Comparison of ENCODE assay signal across 8 cellular contexts in the genomic region with DNA sequence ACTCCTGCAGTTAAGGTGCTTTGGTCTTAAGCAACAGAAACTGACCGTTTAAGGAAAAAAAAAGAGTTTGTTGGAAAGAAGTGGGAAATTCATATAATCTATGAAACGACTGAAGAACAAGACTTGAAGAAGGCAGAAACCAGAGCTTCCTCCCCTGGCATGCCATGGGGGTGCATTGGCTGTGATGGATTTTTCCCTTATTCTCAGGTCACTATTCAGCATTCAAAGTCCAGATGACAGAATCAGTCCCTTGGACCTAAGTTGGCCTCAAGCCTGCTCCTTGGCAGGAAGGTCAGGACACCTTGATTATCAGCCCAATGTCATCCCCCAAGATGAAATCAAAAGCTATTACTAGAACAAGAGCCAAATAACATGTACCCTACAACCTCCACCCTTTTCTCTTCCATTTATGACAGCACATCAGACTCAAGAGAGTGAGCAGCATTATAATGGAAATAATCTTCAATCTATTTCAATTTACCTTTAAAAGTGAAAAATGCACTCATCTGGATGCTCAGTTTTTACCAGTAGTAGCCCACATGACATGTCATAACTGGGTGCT. TPM values are rescaled to one million over a fixed set of nuclear protein-coding genes. Genes with fewer than 3 reads are reported as not detected.
A peak's percentile ranks its signal among the peaks of the same experiment; 100 is the strongest.
DNase-seq lines count a peak whose midpoint lies in the region; ATAC-seq and TF ChIP-seq lines count a peak whose summit lies in the region.

No MANE protein-coding gene starts in this region.

- H3K4me2 ChIP-seq in Loucy (ENCODE audit: low read depth, low read length, poor library complexity, severe bottlenecking): peak overlapping the region; percentile 67

- H3K79me2 ChIP-seq in Loucy (ENCODE audit: insufficient read depth, low read length): no peaks in the 10 kb centered on the region

- H3K4me3 Mint-ChIP-seq in dendritic cell treated with granulocyte-macrophage colony-stimulating factor and Interleukin-4, amounts not matched to agents 40 ng/mL and 50 ng/mL, for 4 days: no peak overlapping the region
- peak overlapping the region; percentile 69 to 85 (median 81) for H3K4me3 Mint-ChIP-seq in nephron

- peak overlapping the region; percentile 84 for H3K27ac Mint-ChIP-seq in dendritic cell treated with granulocyte-macrophage colony-stimulating factor and Interleukin-4, amounts not matched to agents 40 ng/mL and 50 ng/mL, for 4 days
- peak overlapping the region; percentile 48 to 81 (median 56) for H3K27ac Mint-ChIP-seq in nephron

- H3K9me3 Mint-ChIP-seq in dendritic cell treated with granulocyte-macrophage colony-stimulating factor and Interleukin-4, amounts not matched to agents 40 ng/mL and 50 ng/mL, for 4 days: no peaks in the 10 kb centered on the region
- no peaks in the 10 kb centered on the region for H3K9me3 Mint-ChIP-seq in nephron

- no peaks in the 10 kb centered on the region for H3K36me3 Mint-ChIP-seq in dendritic cell treated with granulocyte-macrophage colony-stimulating factor and Interleukin-4, amounts not matched to agents 40 ng/mL and 50 ng/mL, for 4 days (ENCODE audit: low read depth)
- H3K36me3 Mint-ChIP-seq in nephron (ENCODE audit: low read depth): no peaks in the 10 kb centered on the region

- no TSS peak for BruUV-seq in A673 (replicated peaks; lab: Mats Ljungman, UMichigan)

- POLR2A ChIA-PET in A673 (lab: Charles Lee; ENCODE audit: low non-redundant PET): no interaction called here

- H2AFZ ChIP-seq in Loucy (ENCODE audit: low read length): no peak overlapping the region

- TF ChIP-seq CTCF in A673 (conservative IDR thresholded peaks at IDR 0.05; ENCODE audit: low read depth, low read length): no peak
- TF ChIP-seq CTCF in Loucy (conservative IDR thresholded peaks at IDR 0.05; ENCODE audit: low read length): no peak
- no peak for TF ChIP-seq CTCF in nephron (IDR thresholded peaks at IDR 0.05; ENCODE audit: unreplicated experiment in 3 of 3)

- intact Hi-C loops in A673 (cut with micrococcal nuclease; ENCODE audit: unreplicated experiment): no loop called here
- intact Hi-C loops in dendritic cell treated with granulocyte-macrophage colony-stimulating factor and Interleukin-4, amounts not matched to agents 40 ng/mL and 50 ng/mL, for 4 days (cut with micrococcal nuclease): no loop called here

- no peak overlapping the region for H3K9ac ChIP-seq in Loucy (ENCODE audit: low read depth, low read length, poor library complexity, severe bottlenecking)

- no peak for ATAC-seq in GM21723 (IDR thresholded peaks at IDR 0.05; ENCODE audit: unreplicated experiment)
- ATAC-seq in HG03460 (IDR thresholded peaks at IDR 0.05; ENCODE audit: unreplicated experiment): no peak
- ATAC-seq in GM21367 (IDR thresholded peaks at IDR 0.05; ENCODE audit: unreplicated experiment): no peak
- ATAC-seq in GM18858 (IDR thresholded peaks at IDR 0.05; ENCODE audit: unreplicated experiment): no peak

- no peak for DNase-seq in A673 (ENCODE audit: low spot score)

- no peaks in the 10 kb centered on the region for H3K9me2 ChIP-seq in Loucy (replicated peaks; ENCODE audit: low read depth, low read length)

- peaks cover 24% of the 10 kb centered on the region for H3K27me3 Mint-ChIP-seq in dendritic cell treated with granulocyte-macrophage colony-stimulating factor and Interleukin-4, amounts not matched to agents 40 ng/mL and 50 ng/mL, for 4 days
- H3K27me3 Mint-ChIP-seq in nephron (ENCODE audit: low read depth): peaks cover 10% of the 10 kb centered on the region

- H3K9me3 ChIP-seq in A673 (ENCODE audit: low read depth, low read length, poor library complexity, severe bottlenecking): no peaks in the 10 kb centered on the region
- no peaks in the 10 kb centered on the region for H3K9me3 ChIP-seq in Loucy (ENCODE audit: insufficient read depth, low read depth, low read length)

- CTCF ChIA-PET in A673 (lab: Charles Lee): no interaction called here

- H3K4me1 ChIP-seq in A673 (ENCODE audit: insufficient read depth, low read length, poor library complexity, severe bottlenecking) (peaks cover 5% of the 10 kb centered on the region), Loucy (ENCODE audit: insufficient read depth, low read length, poor library complexity, severe bottlenecking) (no peaks in the 10 kb centered on the region)

- H3K36me3 ChIP-seq in A673 (ENCODE audit: insufficient read depth, low read length, poor library complexity, severe bottlenecking): no peaks in the 10 kb centered on the region
- no peaks in the 10 kb centered on the region for H3K36me3 ChIP-seq in Loucy (ENCODE audit: insufficient read depth, low read length)

- H3K4me3 ChIP-seq in A673 (ENCODE audit: low read depth, low read length, poor library complexity, severe bottlenecking) (peak overlapping the region; percentile 54), Loucy (ENCODE audit: low read length, poor library complexity, severe bottlenecking) (no peak overlapping the region)

- H3K27ac ChIP-seq in A673 (ENCODE audit: low read depth, low read length, poor library complexity, severe bottlenecking): no peak overlapping the region

- no peaks in the 10 kb centered on the region for H3F3A ChIP-seq in Loucy (ENCODE audit: low read depth)

- H3K27me3 ChIP-seq in A673 (replicated peaks; ENCODE audit: insufficient read depth, low read depth, low read length, poor library complexity) (no peaks in the 10 kb centered on the region), Loucy (ENCODE audit: insufficient read depth, low read length, poor library complexity, severe bottlenecking) (peaks cover 5% of the 10 kb centered on the region)

- H3K4me1 Mint-ChIP-seq in dendritic cell treated with granulocyte-macrophage colony-stimulating factor and Interleukin-4, amounts not matched to agents 40 ng/mL and 50 ng/mL, for 4 days (ENCODE audit: low read depth): peaks cover 30% of the 10 kb centered on the region
- peaks cover 47% of the 10 kb centered on the region for H3K4me1 Mint-ChIP-seq in nephron

- H4K20me1 ChIP-seq in Loucy (ENCODE audit: insufficient read depth, low read length, poor library complexity, severe bottlenecking): no peaks in the 10 kb centered on the region

RNA-seq across cellular contexts. Expression of a gene that starts 15.8 kb away (rescaled TPM):
- 69.7 and 80.3 TPM in 2 replicates for total RNA-seq in A673 (2021)

RNA-seq across cellular contexts. Expression of a gene that starts 20.6 kb away (rescaled TPM):
- 1.0 and 1.2 TPM in 2 replicates for total RNA-seq in A673 (2021)

RNA-seq across cellular contexts. Expression of a gene that starts 43.1 kb away (rescaled TPM):
- total RNA-seq in A673 (2021): 0.22 TPM in 1 of 2 replicates, not detected in the other

RNA-seq across cellular contexts. Expression of a gene that starts 57.8 kb away (rescaled TPM):
- not detected in 2 replicates for total RNA-seq in A673 (2021)
